Comparison of ENCODE assay signal across 8 cellular contexts in genomic region chr21:37072988-37073416, GRCh38. TPM values are rescaled to one million over a fixed set of nuclear protein-coding genes. Genes with fewer than 3 reads are reported as not detected.
DNase-seq lines count a peak whose midpoint lies in the region; ATAC-seq lines count a peak whose summit lies in the region.

Gene PIGP, minus strand, starts transcription at chr21:37073071. Its CDS starts 556 bp downstream, at chr21:37072515.
A gene with protein sequence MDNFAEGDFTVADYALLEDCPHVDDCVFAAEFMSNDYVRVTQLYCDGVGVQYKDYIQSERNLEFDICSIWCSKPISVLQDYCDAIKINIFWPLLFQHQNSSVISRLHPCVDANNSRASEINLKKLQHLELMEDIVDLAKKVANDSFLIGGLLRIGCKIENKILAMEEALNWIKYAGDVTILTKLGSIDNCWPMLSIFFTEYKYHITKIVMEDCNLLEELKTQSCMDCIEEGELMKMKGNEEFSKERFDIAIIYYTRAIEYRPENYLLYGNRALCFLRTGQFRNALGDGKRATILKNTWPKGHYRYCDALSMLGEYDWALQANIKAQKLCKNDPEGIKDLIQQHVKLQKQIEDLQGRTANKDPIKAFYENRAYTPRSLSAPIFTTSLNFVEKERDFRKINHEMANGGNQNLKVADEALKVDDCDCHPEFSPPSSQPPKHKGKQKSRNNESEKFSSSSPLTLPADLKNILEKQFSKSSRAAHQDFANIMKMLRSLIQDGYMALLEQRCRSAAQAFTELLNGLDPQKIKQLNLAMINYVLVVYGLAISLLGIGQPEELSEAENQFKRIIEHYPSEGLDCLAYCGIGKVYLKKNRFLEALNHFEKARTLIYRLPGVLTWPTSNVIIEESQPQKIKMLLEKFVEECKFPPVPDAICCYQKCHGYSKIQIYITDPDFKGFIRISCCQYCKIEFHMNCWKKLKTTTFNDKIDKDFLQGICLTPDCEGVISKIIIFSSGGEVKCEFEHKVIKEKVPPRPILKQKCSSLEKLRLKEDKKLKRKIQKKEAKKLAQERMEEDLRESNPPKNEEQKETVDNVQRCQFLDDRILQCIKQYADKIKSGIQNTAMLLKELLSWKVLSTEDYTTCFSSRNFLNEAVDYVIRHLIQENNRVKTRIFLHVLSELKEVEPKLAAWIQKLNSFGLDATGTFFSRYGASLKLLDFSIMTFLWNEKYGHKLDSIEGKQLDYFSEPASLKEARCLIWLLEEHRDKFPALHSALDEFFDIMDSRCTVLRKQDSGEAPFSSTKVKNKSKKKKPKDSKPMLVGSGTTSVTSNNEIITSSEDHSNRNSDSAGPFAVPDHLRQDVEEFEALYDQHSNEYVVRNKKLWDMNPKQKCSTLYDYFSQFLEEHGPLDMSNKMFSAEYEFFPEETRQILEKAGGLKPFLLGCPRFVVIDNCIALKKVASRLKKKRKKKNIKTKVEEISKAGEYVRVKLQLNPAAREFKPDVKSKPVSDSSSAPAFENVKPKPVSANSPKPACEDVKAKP (N-terminal part only) (plus strand): TSS chr21:37073254. CDS start chr21:37087258, 14,004 bp downstream.

- H3K27ac ChIP-seq in right cardiac atrium (ENCODE audit: low read length) (peak within 1 kb of the TSS; percentile 86), rectal smooth muscle tissue (ENCODE audit: low read depth, low read length) (peak within 1 kb of the TSS; percentile 99), aorta (ENCODE audit: low read depth in 1 of 2, low read length in 2 of 2) (peak within 1 kb of the TSS; percentile 97 to 98)

- no peaks in the 10 kb centered on the region for H3K36me3 ChIP-seq in rectal smooth muscle tissue (ENCODE audit: control insufficient read depth, insufficient read depth, low read length)
- H3K36me3 ChIP-seq in aorta (ENCODE audit: control insufficient read depth in 1 of 2, insufficient read depth in 2 of 2, low read length in 1 of 2): peaks cover 0 to 2% of the 10 kb centered on the region in 2 donors

- intact Hi-C loops in T-helper 2 cell treated with Interferon-gamma antibody and Interleukin-4, amounts not matched to agents 100 ng/mL and 5 ng/mL, for 36 hours (cut with micrococcal nuclease): loop anchor here (1.0 to 10.0 kb wide), 6 partner anchors 86 to 492 kb away; partner anchors contain the start of genes DYRK1A and VPS26C
- intact Hi-C loops in right cardiac atrium (cut with DNase I): no loop called here
- intact Hi-C loops in aorta (cut with DNase I): loop anchor here (5.0 to 10.0 kb wide), 3 partner anchors 88 to 294 kb away; partner anchors contain the start of gene DYRK1A (in 1 of the 2)

- H3K27me3 ChIP-seq in right cardiac atrium (ENCODE audit: control insufficient read depth, insufficient read depth) (no peaks in the 10 kb centered on the region), rectal smooth muscle tissue (ENCODE audit: control insufficient read depth, insufficient read depth, low read length) (no peaks in the 10 kb centered on the region), aorta (ENCODE audit: control insufficient read depth in 1 of 2, insufficient read depth in 2 of 2, low read length in 1 of 2) (no peaks in the 10 kb centered on the region)

- DNase-seq in NCI-H1930 (lab: John Stamatoyannopoulos, UW) (peak; percentile 87 to 93), anterior cingulate cortex (lab: John Stamatoyannopoulos, UW) (peak in 56 of 58 donors; percentile 39 to 99 (median 93)), right cardiac atrium (peak; percentile 96 to 99 (median 98)), aorta (peak; percentile 97 to 99)

- under 1% methylated on average over 61 of the region's 61 CpGs for WGBS in right cardiac atrium
- 0 to 1% methylated on average over 23 to 61 of the region's 61 CpGs for WGBS in aorta, 2 donors

- H3K9ac ChIP-seq in rectal smooth muscle tissue (ENCODE audit: low read length): peak within 1 kb of the TSS; percentile 89

- H3K4me3 ChIP-seq in right cardiac atrium (ENCODE audit: low read length) (peak within 1 kb of the TSS; percentile 56), rectal smooth muscle tissue (ENCODE audit: low read length) (peak within 1 kb of the TSS; percentile 99), aorta (ENCODE audit: low read length in 2 of 2) (peak within 1 kb of the TSS; percentile 55 to 78)

- H3K9me3 ChIP-seq in right cardiac atrium (ENCODE audit: control insufficient read depth, low read length): no peaks in the 10 kb centered on the region
- H3K9me3 ChIP-seq in aorta (ENCODE audit: control insufficient read depth, low read length): no peaks in the 10 kb centered on the region

- peak; percentile 74 for ATAC-seq in GM18498 (IDR thresholded peaks at IDR 0.05; ENCODE audit: unreplicated experiment)
- ATAC-seq in HG02970 (IDR thresholded peaks at IDR 0.05; ENCODE audit: low FRiP score, unreplicated experiment): peak; percentile 83
- ATAC-seq in right cardiac atrium: peak; percentile 91 to 93
- ATAC-seq in aorta (ENCODE audit: low FRiP score): peak; percentile 96

- H3K4me1 ChIP-seq in right cardiac atrium (ENCODE audit: control insufficient read depth, insufficient read depth, low read length) (peaks cover 3% of the 10 kb centered on the region), rectal smooth muscle tissue (ENCODE audit: control insufficient read depth, insufficient read depth, low read length) (peaks cover 16% of the 10 kb centered on the region), aorta (ENCODE audit: control insufficient read depth in 1 of 2, insufficient read depth in 2 of 2, low read length in 2 of 2) (no peaks in the 10 kb centered on the region)

RNA-seq across cellular contexts. Expression of gene PIGP, which starts in this region (rescaled TPM):
- 14.3 and 14.7 TPM in 2 replicates for total RNA-seq in T-helper 2 cell treated with Interferon-gamma antibody and Interleukin-4, amounts not matched to agents 100 ng/mL and 5 ng/mL, for 36 hours
- total RNA-seq in right cardiac atrium (10 to 100 TPM; 34.5 to 42.5 (median 37.8) TPM), aorta (10 to 100 TPM; 15.8 to 18.1 TPM)
- polyA plus RNA-seq in right cardiac atrium (50.8 TPM), aorta (10 to 100 TPM; 22.9 to 47.2 TPM)

RNA-seq across cellular contexts. Expression of the second gene that starts in this region (rescaled TPM):
- total RNA-seq in T-helper 2 cell treated with Interferon-gamma antibody and Interleukin-4, amounts not matched to agents 100 ng/mL and 5 ng/mL, for 36 hours: 57.2 and 61.0 TPM in 2 replicates
- 10 to 100 TPM; 62.5 to 77.8 (median 70.9) TPM for total RNA-seq in right cardiac atrium
- 17.9 TPM for polyA plus RNA-seq in right cardiac atrium
- 100 to 1,000 TPM; 105 to 118 TPM for total RNA-seq in aorta
- polyA plus RNA-seq in aorta: 10 to 100 TPM; 30.1 to 40.3 TPM

Comparison
In these comparisons a context has a peak if more than half of its experiments do, and no peak if none do; other contexts are left out.
1. Peak in every context shown above with its lines: DNase-seq, ATAC-seq, H3K4me3 ChIP-seq and H3K27ac ChIP-seq.
2. intact Hi-C loops: an anchor here in T-helper 2 cell treated with Interferon-gamma antibody and Interleukin-4, amounts not matched to agents 100 ng/mL and 5 ng/mL, for 36 hours (1.0 to 10.0 kb wide) and aorta (5.0 to 10.0 kb wide); none called in right cardiac atrium.